In genomic region chr3:186536883-186537553, GRCh38 we compare ENCODE assay signal across 1 cellular context.
TF ChIP-seq lines count a peak whose summit lies in the region.

No MANE protein-coding gene starts in this region.

TF ChIP-seq in GM12878, 131 proteins besides CTCF, POLR2A, EP300 and RAD21:
- TF ChIP-seq RUNX3 (IDR thresholded peaks at IDR 0.05; ENCODE audit: low read length) (peak; percentile 48; the same call in 1 of the 2 replicates), IKZF2 (IDR thresholded peaks at IDR 0.05) (0 out of 4 replicates have a peak, but pooled peaks of 1 of the 2 experiments have one; percentile 16), SMAD5 (IDR thresholded peaks at IDR 0.05; ENCODE audit: low read depth) (no peak), NFIC (IDR thresholded peaks at IDR 0.05; ENCODE audit: low read depth, low read length) (peak; percentile 28; the same call in 1 of the 2 replicates)
- TF ChIP-seq, protein P1, sequence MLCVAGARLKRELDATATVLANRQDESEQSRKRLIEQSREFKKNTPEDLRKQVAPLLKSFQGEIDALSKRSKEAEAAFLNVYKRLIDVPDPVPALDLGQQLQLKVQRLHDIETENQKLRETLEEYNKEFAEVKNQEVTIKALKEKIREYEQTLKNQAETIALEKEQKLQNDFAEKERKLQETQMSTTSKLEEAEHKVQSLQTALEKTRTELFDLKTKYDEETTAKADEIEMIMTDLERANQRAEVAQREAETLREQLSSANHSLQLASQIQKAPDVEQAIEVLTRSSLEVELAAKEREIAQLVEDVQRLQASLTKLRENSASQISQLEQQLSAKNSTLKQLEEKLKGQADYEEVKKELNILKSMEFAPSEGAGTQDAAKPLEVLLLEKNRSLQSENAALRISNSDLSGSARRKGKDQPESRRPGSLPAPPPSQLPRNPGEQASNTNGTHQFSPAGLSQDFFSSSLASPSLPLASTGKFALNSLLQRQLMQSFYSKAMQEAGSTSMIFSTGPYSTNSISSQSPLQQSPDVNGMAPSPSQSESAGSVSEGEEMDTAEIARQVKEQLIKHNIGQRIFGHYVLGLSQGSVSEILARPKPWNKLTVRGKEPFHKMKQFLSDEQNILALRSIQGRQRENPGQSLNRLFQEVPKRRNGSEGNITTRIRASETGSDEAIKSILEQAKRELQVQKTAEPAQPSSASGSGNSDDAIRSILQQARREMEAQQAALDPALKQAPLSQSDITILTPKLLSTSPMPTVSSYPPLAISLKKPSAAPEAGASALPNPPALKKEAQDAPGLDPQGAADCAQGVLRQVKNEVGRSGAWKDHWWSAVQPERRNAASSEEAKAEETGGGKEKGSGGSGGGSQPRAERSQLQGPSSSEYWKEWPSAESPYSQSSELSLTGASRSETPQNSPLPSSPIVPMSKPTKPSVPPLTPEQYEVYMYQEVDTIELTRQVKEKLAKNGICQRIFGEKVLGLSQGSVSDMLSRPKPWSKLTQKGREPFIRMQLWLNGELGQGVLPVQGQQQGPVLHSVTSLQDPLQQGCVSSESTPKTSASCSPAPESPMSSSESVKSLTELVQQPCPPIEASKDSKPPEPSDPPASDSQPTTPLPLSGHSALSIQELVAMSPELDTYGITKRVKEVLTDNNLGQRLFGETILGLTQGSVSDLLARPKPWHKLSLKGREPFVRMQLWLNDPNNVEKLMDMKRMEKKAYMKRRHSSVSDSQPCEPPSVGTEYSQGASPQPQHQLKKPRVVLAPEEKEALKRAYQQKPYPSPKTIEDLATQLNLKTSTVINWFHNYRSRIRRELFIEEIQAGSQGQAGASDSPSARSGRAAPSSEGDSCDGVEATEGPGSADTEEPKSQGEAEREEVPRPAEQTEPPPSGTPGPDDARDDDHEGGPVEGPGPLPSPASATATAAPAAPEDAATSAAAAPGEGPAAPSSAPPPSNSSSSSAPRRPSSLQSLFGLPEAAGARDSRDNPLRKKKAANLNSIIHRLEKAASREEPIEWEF (IDR thresholded peaks at IDR 0.05; ENCODE audit: insufficient replicate concordance, low read depth, low read length): no peak
TF ChIP-seq in GM12878: peak in this region for 3.
